22 cellular contexts compared by ENCODE assay signal in the genomic region with DNA sequence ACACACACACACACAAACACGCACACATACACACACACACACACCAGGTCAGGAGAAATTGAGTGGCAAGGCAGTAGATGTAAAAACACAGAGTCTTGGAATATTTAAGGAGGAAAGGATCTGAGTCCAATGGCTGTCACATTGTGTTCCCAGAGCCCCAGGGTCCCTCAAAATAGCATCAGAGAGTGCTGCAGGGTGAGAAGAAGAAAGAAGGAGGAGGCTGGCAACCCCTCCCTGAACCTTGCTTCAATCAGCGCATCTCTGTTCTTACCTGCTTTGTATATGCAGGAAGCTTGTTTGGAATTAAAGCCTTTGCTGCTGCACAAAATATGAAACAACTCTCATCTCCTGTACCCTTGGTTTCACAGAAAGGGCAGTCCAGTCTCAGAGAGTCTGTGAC.
"Had no signal": no experiment of that assay in that cellular context is flagged by ENCODE, and none has a peak within 500 bp of the region (broad histone marks: within the 10 kb centered on the region; RNA-seq: fewer than 3 reads in every experiment).

No MANE protein-coding gene starts in this region.

- H3K27ac ChIP-seq: heart right ventricle, hepatocyte, left ventricle myocardium inferior, ovary, right atrium auricular region, right lobe of liver, stomach, testis, thyroid gland, transverse colon, upper lobe of left lung had no signal

- H3K27me3 ChIP-seq: ovary, right atrium auricular region, right lobe of liver, testis, thyroid gland, upper lobe of left lung had no signal

- H3K4me3 ChIP-seq: heart right ventricle, hepatocyte, left ventricle myocardium inferior, lung, ovary, right atrium auricular region, right lobe of liver, smooth muscle cell, stomach, testis, thyroid gland, transverse colon, upper lobe of left lung had no signal

- H3K9me3 Mint-ChIP-seq: naive thymus-derived CD8-positive, alpha-beta T cell; nephron progenitor cell had no signal

- H3K4me3 Mint-ChIP-seq: naive thymus-derived CD8-positive, alpha-beta T cell; nephron progenitor cell; stimulated activated naive B cell treated with anti-CD40 and anti-IgM and Interleukin-4, amounts not matched to agents 10 μg/mL and 1 μg/mL and 100 μg/mL, for 72 hours had no signal

- H3K36me3 Mint-ChIP-seq: naive thymus-derived CD8-positive, alpha-beta T cell; stimulated activated naive B cell treated with anti-CD40 and anti-IgM and Interleukin-4, amounts not matched to agents 10 μg/mL and 1 μg/mL and 100 μg/mL, for 72 hours had no signal

- DNase-seq: heart right ventricle; islet precursor cell; left ventricle myocardium inferior; mesendoderm; naive thymus-derived CD8-positive, alpha-beta T cell; nephron progenitor cell; ovary; right lobe of liver; stimulated activated CD4-positive, alpha-beta T cell treated with anti-CD3 and anti-CD28 coated beads, Interleukin-1b, Interleukin-23, amount 100 ng/mL, for 48 hours; stimulated activated CD4-positive, alpha-beta T cell treated with anti-CD3 and anti-CD28 coated beads, Interleukin-4, amount 100 ng/mL, for 1 hour; stimulated activated naive B cell treated with anti-CD40 and anti-IgM and Interleukin-4, amounts not matched to agents 10 μg/mL and 1 μg/mL and 100 μg/mL, for 72 hours; stimulated activated naive CD8-positive, alpha-beta T cell treated with anti-CD3 and anti-CD28 coated beads, Interleukin-15, Interleukin-2, amounts not matched to agents 100 U/mL and 50 U/mL, for 24 hours; stomach; testis; thyroid gland; transverse colon; upper lobe of left lung had no signal

- H3K4me2 ChIP-seq: hepatocyte, smooth muscle cell had no signal

- H2AFZ ChIP-seq: hepatocyte had no signal

- H3K36me3 ChIP-seq: heart right ventricle, left ventricle myocardium inferior, ovary, right atrium auricular region, right lobe of liver, stomach, thyroid gland, transverse colon, upper lobe of left lung had no signal

- H3K4me1 ChIP-seq: heart right ventricle, left ventricle myocardium inferior, right atrium auricular region, right lobe of liver, testis, thyroid gland, transverse colon, upper lobe of left lung had no signal

- ATAC-seq: heart right ventricle; naive thymus-derived CD8-positive, alpha-beta T cell; right lobe of liver; stimulated activated naive B cell treated with anti-CD40 and anti-IgM and Interleukin-4, amounts not matched to agents 10 μg/mL and 1 μg/mL and 100 μg/mL, for 72 hours; stimulated activated naive CD8-positive, alpha-beta T cell treated with anti-CD3 and anti-CD28 coated beads, Interleukin-15, Interleukin-2, amounts not matched to agents 100 U/mL and 50 U/mL, for 24 hours had no signal

- H3K4me1 Mint-ChIP-seq: stimulated activated naive B cell treated with anti-CD40 and anti-IgM and Interleukin-4, amounts not matched to agents 10 μg/mL and 1 μg/mL and 100 μg/mL, for 72 hours had no signal

- H3K9me3 ChIP-seq: heart right ventricle, left ventricle myocardium inferior, ovary, right atrium auricular region, right lobe of liver, stomach, testis, thyroid gland, transverse colon, upper lobe of left lung had no signal

- H3K79me2 ChIP-seq: hepatocyte had no signal

- H3K27ac Mint-ChIP-seq: naive thymus-derived CD8-positive, alpha-beta T cell; nephron progenitor cell; progenitor cell of endocrine pancreas; stimulated activated naive B cell treated with anti-CD40 and anti-IgM and Interleukin-4, amounts not matched to agents 10 μg/mL and 1 μg/mL and 100 μg/mL, for 72 hours had no signal
